Comparison of ENCODE assay signal across 19 cellular contexts in genomic region chr7:27144799-27145166, GRCh38. TPM values are rescaled to one million over a fixed set of nuclear protein-coding genes. Genes with fewer than 3 reads are reported as not detected.
DNase-seq lines count a peak whose midpoint lies in the region; ATAC-seq and TF ChIP-seq lines count a peak whose summit lies in the region.
"Had no signal": no experiment of that assay in that cellular context is flagged by ENCODE, and none has a peak within 500 bp of the region (broad histone marks: within the 10 kb centered on the region; RNA-seq: fewer than 3 reads in every experiment).

No MANE protein-coding gene starts in this region.

- intact Hi-C loops in psoas muscle (cut with DNase I): loop anchor here in 1 of 2 donors (5.0 to 10.0 kb wide), 2 partner anchors 287 to 750 kb away; no protein-coding TSS in a partner anchor

- H3K27ac Mint-ChIP-seq in T-helper 17 cell: no peak overlapping the region
- H3K27ac Mint-ChIP-seq in activated naive CD8-positive, alpha-beta T cell treated with anti-CD3 and anti-CD28 coated beads for 36 hours: no peak overlapping the region
- no peak overlapping the region for H3K27ac Mint-ChIP-seq in activated naive CD8-positive, alpha-beta T cell treated with anti-CD3 and anti-CD28 coated beads, Interleukin-2, amount 50 U/mL, for 24 hours

- H3K4me1 ChIP-seq in adipocyte (ENCODE audit: control insufficient read depth, insufficient read depth, low read length) (peaks cover 50% of the 10 kb centered on the region), iPS-15b (ENCODE audit: control insufficient read depth, insufficient read depth, low read length) (no peaks in the 10 kb centered on the region), psoas muscle (peaks cover 23% of the 10 kb centered on the region)

- H3K9ac ChIP-seq in adipocyte (ENCODE audit: low read length): peak overlapping the region; percentile 88
- no peak overlapping the region for H3K9ac ChIP-seq in iPS-15b (ENCODE audit: low read depth, low read length)

- H3K36me3 ChIP-seq in adipocyte (ENCODE audit: control insufficient read depth, insufficient read depth, low read length, severe bottlenecking) (peaks cover 25% of the 10 kb centered on the region), iPS-15b (ENCODE audit: control insufficient read depth, insufficient read depth, low read length) (no peaks in the 10 kb centered on the region), psoas muscle (ENCODE audit: insufficient read depth in 1 of 2, low read depth in 1 of 2) (peaks cover 0 to 37% of the 10 kb centered on the region in 2 donors)

- H3K4me3 ChIP-seq in AG04450 (ENCODE audit: low read depth, low read length) (peak overlapping the region; percentile 58), adipocyte (ENCODE audit: low read length) (peak overlapping the region; percentile 94), iPS-15b (ENCODE audit: low read depth, low read length) (peak overlapping the region; percentile 18), psoas muscle (peak overlapping the region; percentile 12)
- H3K4me3 ChIP-seq: K562 had no signal

- peak overlapping the region; percentile 93 for H3K27ac ChIP-seq in AG04450 (ENCODE audit: low read depth, low read length)
- peak overlapping the region; percentile 83 for H3K27ac ChIP-seq in psoas muscle

- DNase-seq in AG04450 (ENCODE audit: low read depth, low spot score) (no peak), adipocyte (ENCODE audit: low read depth) (no peak), psoas muscle (peak in 1 of 2 donors; percentile 53), SKM-1 treated with dmso at 0.1 percent for 144 hours (lab: John Stamatoyannopoulos, UW; ENCODE audit: unreplicated experiment) (no peak), T-helper 17 cell (no peak)
- DNase-seq in activated naive CD8-positive, alpha-beta T cell treated with anti-CD3 and anti-CD28 coated beads for 36 hours: no peak
- DNase-seq in activated naive CD8-positive, alpha-beta T cell treated with anti-CD3 and anti-CD28 coated beads, Interleukin-2, amount 50 U/mL, for 24 hours: no peak
- DNase-seq: activated CD8-positive, alpha-beta memory T cell treated with anti-CD3 and anti-CD28 coated beads, Interleukin-2, amount 50 U/mL, for 4 hours; Calu3; dermis blood vessel endothelial cell; kidney glomerular epithelial cell; NCI-H1436 treated with DMSO at 0.1 percent for 48 hours; NCI-H524 treated with DMSO at 0.1 percent for 48 hours; substantia nigra; T-helper 1 cell had no signal

- 77 to 83% (median 80%) methylated on average over 29 to 31 of the region's 31 CpGs for WGBS in psoas muscle, 3 donors

- peaks cover 2% of the 10 kb centered on the region for H3K36me3 Mint-ChIP-seq in T-helper 17 cell (ENCODE audit: low read depth)
- peaks cover 1% of the 10 kb centered on the region for H3K36me3 Mint-ChIP-seq in activated naive CD8-positive, alpha-beta T cell treated with anti-CD3 and anti-CD28 coated beads for 36 hours
- no peaks in the 10 kb centered on the region for H3K36me3 Mint-ChIP-seq in activated naive CD8-positive, alpha-beta T cell treated with anti-CD3 and anti-CD28 coated beads, Interleukin-2, amount 50 U/mL, for 24 hours (ENCODE audit: low read depth)

- peaks cover 10% of the 10 kb centered on the region for H3K4me1 Mint-ChIP-seq in T-helper 17 cell
- H3K4me1 Mint-ChIP-seq in activated naive CD8-positive, alpha-beta T cell treated with anti-CD3 and anti-CD28 coated beads for 36 hours: peaks cover 7% of the 10 kb centered on the region
- H3K4me1 Mint-ChIP-seq in activated naive CD8-positive, alpha-beta T cell treated with anti-CD3 and anti-CD28 coated beads, Interleukin-2, amount 50 U/mL, for 24 hours: peaks cover 8% of the 10 kb centered on the region

- H3K27me3 Mint-ChIP-seq in T-helper 17 cell: peaks cover 70% of the 10 kb centered on the region
- peaks cover 72% of the 10 kb centered on the region for H3K27me3 Mint-ChIP-seq in activated naive CD8-positive, alpha-beta T cell treated with anti-CD3 and anti-CD28 coated beads for 36 hours
- H3K27me3 Mint-ChIP-seq in activated naive CD8-positive, alpha-beta T cell treated with anti-CD3 and anti-CD28 coated beads, Interleukin-2, amount 50 U/mL, for 24 hours: peaks cover 54% of the 10 kb centered on the region

- CTCF ChIA-PET in AG04450 (lab: Charles Lee): interaction anchor here (1.3 to 7.8 kb wide), 16 partner anchors 9 to 775 kb away, joined by 5 to 93 read pairs (median 12); partner anchors contain the start of gene HOXA3

- no peak overlapping the region for H3K4me3 Mint-ChIP-seq in T-helper 17 cell
- no peak overlapping the region for H3K4me3 Mint-ChIP-seq in activated naive CD8-positive, alpha-beta T cell treated with anti-CD3 and anti-CD28 coated beads for 36 hours
- H3K4me3 Mint-ChIP-seq in activated naive CD8-positive, alpha-beta T cell treated with anti-CD3 and anti-CD28 coated beads, Interleukin-2, amount 50 U/mL, for 24 hours: no peak overlapping the region

- no peak for ATAC-seq in psoas muscle
- no peak for ATAC-seq in T-helper 17 cell
- ATAC-seq in activated naive CD8-positive, alpha-beta T cell treated with anti-CD3 and anti-CD28 coated beads, Interleukin-2, amount 50 U/mL, for 24 hours: no peak
- ATAC-seq: activated CD4-positive, CD25-positive, alpha-beta regulatory T cell treated with anti-CD3 and anti-CD28 coated beads, Interleukin-2, amount 50 U/mL, for 24 hours; K562 had no signal

- no peaks in the 10 kb centered on the region for H3K27me3 ChIP-seq in AG04450 (ENCODE audit: control insufficient read depth, insufficient read depth, low read length)
- no peaks in the 10 kb centered on the region for H3K27me3 ChIP-seq in adipocyte (replicated peaks; ENCODE audit: control insufficient read depth, insufficient read depth, low read length)
- H3K27me3 ChIP-seq in iPS-15b (ENCODE audit: control insufficient read depth, insufficient read depth, low read length): peaks cover 99% of the 10 kb centered on the region
- no peaks in the 10 kb centered on the region for H3K27me3 ChIP-seq in psoas muscle (ENCODE audit: insufficient read depth in 3 of 3, low read length in 2 of 3)

- POLR2A ChIA-PET in AG04450 (lab: Yijun Ruan, JAX): interaction anchor here (0.7 to 3.3 kb wide), 6 partner anchors 8 to 945 kb away, joined by 3 to 21 read pairs (median 6); partner anchors contain the start of gene HOXA3

- H3K9me3 Mint-ChIP-seq in activated naive CD8-positive, alpha-beta T cell treated with anti-CD3 and anti-CD28 coated beads for 36 hours: no peaks in the 10 kb centered on the region
- no peaks in the 10 kb centered on the region for H3K9me3 Mint-ChIP-seq in activated naive CD8-positive, alpha-beta T cell treated with anti-CD3 and anti-CD28 coated beads, Interleukin-2, amount 50 U/mL, for 24 hours

- TF ChIP-seq CTCF in AG04450 (IDR thresholded peaks at IDR 0.05; ENCODE audit: low read depth, low read length): no peak
- no peak for TF ChIP-seq CTCF in psoas muscle (IDR thresholded peaks at IDR 0.05)

- H3K9me3 ChIP-seq in AG04450 (ENCODE audit: control insufficient read depth, insufficient read depth, low read length) (no peaks in the 10 kb centered on the region; the same call in 1 of the 2 replicates), adipocyte (ENCODE audit: control insufficient read depth, low read length) (no peaks in the 10 kb centered on the region), iPS-15b (ENCODE audit: control insufficient read depth, insufficient read depth, low read length) (no peaks in the 10 kb centered on the region), psoas muscle (no peaks in the 10 kb centered on the region), T-helper 17 cell (ENCODE audit: control insufficient read depth, low read length, poor library complexity, severe bottlenecking) (no peaks in the 10 kb centered on the region)

RNA-seq across cellular contexts. Expression of gene HOXA5, which starts 1.3 kb away (rescaled TPM):
- polyA plus RNA-seq in AG04450 (2011; rRNA removed): 48.3 and 51.0 TPM in 2 replicates
- polyA minus RNA-seq in AG04450 (2011; rRNA and poly(A)+ RNA removed): 37.7 and 49.7 TPM in 2 replicates
- 10 to 100 TPM in 1 of 4 donors, 1 to 10 TPM in 3; 4.7 to 18.8 (median 8.1) TPM for total RNA-seq in psoas muscle
- polyA plus RNA-seq in psoas muscle: 1 to 10 TPM; 2.6 to 7.6 (median 4.6) TPM
- under 1 TPM in 1 of 2 donors, not detected in 1; 0.26 TPM for total RNA-seq in T-helper 17 cell
- total RNA-seq in activated naive CD8-positive, alpha-beta T cell treated with anti-CD3 and anti-CD28 coated beads for 36 hours: not detected
- total RNA-seq: K562 had no signal
- polyA plus RNA-seq: neural cell had no signal

RNA-seq across cellular contexts. Expression of gene HOXA6, which starts 2.8 kb away (rescaled TPM):
- 1.2 and 1.3 TPM in 2 replicates for polyA plus RNA-seq in AG04450 (2011; rRNA removed)
- polyA minus RNA-seq in AG04450 (2011; rRNA and poly(A)+ RNA removed): 0.91 and 2.1 TPM in 2 replicates
- total RNA-seq in psoas muscle: 1 to 10 TPM; 2.5 to 3.7 (median 3.1) TPM
- 1 to 10 TPM in 2 of 3 donors, under 1 TPM in 1; 0.64 to 3.2 (median 1.5) TPM for polyA plus RNA-seq in psoas muscle
- total RNA-seq in T-helper 17 cell: not detected
- not detected for total RNA-seq in activated naive CD8-positive, alpha-beta T cell treated with anti-CD3 and anti-CD28 coated beads for 36 hours
- total RNA-seq: K562 had no signal
- polyA plus RNA-seq: K562, neural cell had no signal

RNA-seq across cellular contexts. Expression of gene HOXA3, which starts 7.6 kb away (rescaled TPM):
- polyA plus RNA-seq in AG04450 (2011; rRNA removed) (1.6 and 1.9 TPM in 2 replicates), psoas muscle (1 to 10 TPM in 1 of 3 donors, under 1 TPM in 2; 0.65 to 2.6 (median 0.97) TPM)
- 2.2 and 2.6 TPM in 2 replicates for polyA minus RNA-seq in AG04450 (2011; rRNA and poly(A)+ RNA removed)
- total RNA-seq in psoas muscle (1 to 10 TPM; 3.3 to 5.6 (median 4.2) TPM), T-helper 17 cell (not detected)
- not detected for total RNA-seq in activated naive CD8-positive, alpha-beta T cell treated with anti-CD3 and anti-CD28 coated beads for 36 hours
- polyA plus RNA-seq: neural cell had no signal

RNA-seq across cellular contexts. Expression of gene HOXA7, which starts 11.7 kb away (rescaled TPM):
- polyA plus RNA-seq in AG04450 (2011; rRNA removed): 5.1 and 5.3 TPM in 2 replicates
- polyA minus RNA-seq in AG04450 (2011; rRNA and poly(A)+ RNA removed): 1.7 and 2.6 TPM in 2 replicates
- total RNA-seq in psoas muscle: 1 to 10 TPM; 4.7 to 8.4 (median 6.7) TPM
- 10 to 100 TPM in 1 of 3 donors, 1 to 10 TPM in 2; 2.9 to 10.2 (median 6.2) TPM for polyA plus RNA-seq in psoas muscle
- not detected for total RNA-seq in T-helper 17 cell
- total RNA-seq in activated naive CD8-positive, alpha-beta T cell treated with anti-CD3 and anti-CD28 coated beads for 36 hours: not detected
- total RNA-seq: Calu3, K562 had no signal
- polyA plus RNA-seq: K562, neural cell had no signal

RNA-seq across cellular contexts. Expression of gene HOXA4, which starts 14.2 kb away (rescaled TPM):
- polyA plus RNA-seq in AG04450 (2011; rRNA removed) (5.4 and 5.8 TPM in 2 replicates), psoas muscle (10 to 100 TPM in 2 of 3 donors, 1 to 10 TPM in 1; 6.8 to 20.8 (median 12.5) TPM)
- polyA minus RNA-seq in AG04450 (2011; rRNA and poly(A)+ RNA removed): 3.6 and 4.2 TPM in 2 replicates
- total RNA-seq in psoas muscle (10 to 100 TPM in 2 of 4 donors, 1 to 10 TPM in 2; 7.2 to 11.5 (median 9.1) TPM), T-helper 17 cell (under 1 TPM in 1 of 2 donors, not detected in 1; 0.26 TPM)
- not detected for total RNA-seq in activated naive CD8-positive, alpha-beta T cell treated with anti-CD3 and anti-CD28 coated beads for 36 hours
- total RNA-seq: K562 had no signal
- polyA plus RNA-seq: K562, neural cell had no signal

Comparison
In these comparisons a context has a peak if more than half of its experiments do, and no peak if none do; other contexts are left out.
1. H3K4me3 ChIP-seq: peak in every context shown above with its lines; median percentile 94 in adipocyte; 58 in AG04450; 18 in iPS-15b; 12 in psoas muscle.
2. RNA of gene HOXA5, which starts 1.3 kb away (total RNA-seq): 4.7 to 18.8 TPM in psoas muscle; 0.26 TPM in T-helper 17 cell and not detected in activated naive CD8-positive, alpha-beta T cell treated with anti-CD3 and anti-CD28 coated beads for 36 hours; every median in the first group is over 4 times any median in the second.
3. RNA of gene HOXA3, which starts 7.6 kb away (total RNA-seq): 3.3 to 5.6 TPM in psoas muscle; not detected in T-helper 17 cell and not detected in activated naive CD8-positive, alpha-beta T cell treated with anti-CD3 and anti-CD28 coated beads for 36 hours; every median in the first group is over 4 times any median in the second.